In genomic region chr12:67039995-67040860, GRCh38 we compare ENCODE assay signal across 31 cellular contexts.
A peak's percentile ranks its signal among the peaks of the same experiment; 100 is the strongest.
DNase-seq lines count a peak whose midpoint lies in the region; ATAC-seq, FAIRE-seq and TF ChIP-seq lines count a peak whose summit lies in the region.
"Had no signal": no experiment of that assay in that cellular context is flagged by ENCODE, and none has a peak within 500 bp of the region (broad histone marks: within the 10 kb centered on the region; RNA-seq: fewer than 3 reads in every experiment).

No MANE protein-coding gene starts in this region.

- H3K27me3 Mint-ChIP-seq in Calu3 (ENCODE audit: unreplicated experiment): no peaks in the 10 kb centered on the region
- H3K27me3 Mint-ChIP-seq in WTC11 (ENCODE audit: low read depth): peaks cover 18% of the 10 kb centered on the region
- peaks cover 0 to 3% (median 0%) of the 10 kb centered on the region in 5 donors for H3K27me3 Mint-ChIP-seq in naive thymus-derived CD8-positive, alpha-beta T cell

- peak overlapping the region; percentile 6 to 29 for H3K27ac ChIP-seq in prostate gland
- H3K27ac ChIP-seq: BLaER1 treated with 17β-estradiol and CSF1 and Interleukin-3, amounts not matched to agents 10 nM and 100 nM; brain microvascular endothelial cell; GM23248; lower lobe of right lung; pancreas; right lobe of liver; tibial artery had no signal

- intact Hi-C loops in Calu3 (cut with micrococcal nuclease; ENCODE audit: unreplicated experiment): no loop called here
- intact Hi-C loops in prostate gland (cut with DNase I): no loop called here

- no peak overlapping the region for H3K4me3 ChIP-seq in GM12865 (ENCODE audit: low read depth, low read length)
- H3K4me3 ChIP-seq in prostate gland: no peak overlapping the region
- H3K4me3 ChIP-seq: BLaER1 treated with 17β-estradiol and CSF1 and Interleukin-3, amounts not matched to agents 10 nM and 100 nM; GM23248; lower lobe of right lung; pancreas; right lobe of liver; tibial artery had no signal

- no peak for TF ChIP-seq CTCF in Calu3 (IDR thresholded peaks at IDR 0.05; ENCODE audit: unreplicated experiment)
- TF ChIP-seq CTCF in GM12865 (IDR thresholded peaks at IDR 0.05; ENCODE audit: insufficient read depth, low read depth, low read length, missing control alignments): no peak
- no peak for TF ChIP-seq CTCF in WTC11 (IDR thresholded peaks at IDR 0.05)
- no peak for TF ChIP-seq CTCF in prostate gland (IDR thresholded peaks at IDR 0.05)

- H3K4me3 Mint-ChIP-seq in Calu3 (ENCODE audit: low read depth, unreplicated experiment) (no peak overlapping the region), WTC11 (no peak overlapping the region)
- no peak overlapping the region for H3K4me3 Mint-ChIP-seq in naive thymus-derived CD8-positive, alpha-beta T cell
- H3K4me3 Mint-ChIP-seq: activated CD4-positive, alpha-beta memory T cell treated with anti-CD3 and anti-CD28 coated beads, Interleukin-2, amount 10 ng/mL, durations not matched to agents 7 days and 5 days; activated naive CD4-positive, alpha-beta T cell treated with anti-CD3 and anti-CD28 coated beads for 36 hours; endodermal cell; HFFc6; IgD-negative memory B cell; neural crest cell had no signal

- no peak for ATAC-seq in WTC11
- ATAC-seq in naive thymus-derived CD8-positive, alpha-beta T cell: no peak
- ATAC-seq: lower lobe of right lung, Panc1, pancreas, right lobe of liver had no signal

- WGBS in prostate gland: 46% methylated on average over 8 of the region's 8 CpGs

- no peaks in the 10 kb centered on the region for H3K9me3 ChIP-seq in prostate gland
- H3K9me3 ChIP-seq: BLaER1 treated with 17β-estradiol and CSF1 and Interleukin-3, amounts not matched to agents 10 nM and 100 nM; lower lobe of right lung; pancreas; right lobe of liver; tibial artery had no signal

- FAIRE-seq in RCC 7860 (lab: Jason Lieb, UNC): no peak
- FAIRE-seq: pancreas had no signal

- H3K27ac Mint-ChIP-seq in Calu3 (ENCODE audit: unreplicated experiment): peak overlapping the region; percentile 35
- peak overlapping the region; percentile 23; the same call in 1 of the 2 replicates for H3K27ac Mint-ChIP-seq in WTC11
- H3K27ac Mint-ChIP-seq in naive thymus-derived CD8-positive, alpha-beta T cell: no peak overlapping the region
- H3K27ac Mint-ChIP-seq: activated CD4-positive, alpha-beta memory T cell treated with anti-CD3 and anti-CD28 coated beads, Interleukin-2, amount 10 ng/mL, durations not matched to agents 7 days and 5 days; activated naive CD4-positive, alpha-beta T cell treated with anti-CD3 and anti-CD28 coated beads for 36 hours; endodermal cell; HFFc6; IgD-negative memory B cell had no signal

- no peaks in the 10 kb centered on the region for H3K36me3 ChIP-seq in prostate gland
- H3K36me3 ChIP-seq: BLaER1 treated with 17β-estradiol and CSF1 and Interleukin-3, amounts not matched to agents 10 nM and 100 nM; brain microvascular endothelial cell; lower lobe of right lung; pancreas; right lobe of liver; tibial artery had no signal

- peaks cover 41% of the 10 kb centered on the region for H3K4me1 Mint-ChIP-seq in Calu3 (ENCODE audit: low read depth, unreplicated experiment)
- peaks cover 49% of the 10 kb centered on the region for H3K4me1 Mint-ChIP-seq in WTC11
- H3K4me1 Mint-ChIP-seq in naive thymus-derived CD8-positive, alpha-beta T cell: no peaks in the 10 kb centered on the region
- H3K4me1 Mint-ChIP-seq: activated CD4-positive, alpha-beta memory T cell treated with anti-CD3 and anti-CD28 coated beads, Interleukin-2, amount 10 ng/mL, durations not matched to agents 7 days and 5 days; IgD-negative memory B cell had no signal

- POLR2A ChIA-PET in WTC11 (lab: Charles Lee): no interaction called here
- POLR2A ChIA-PET in naive thymus-derived CD8-positive, alpha-beta T cell (lab: Charles Lee): no interaction called here

- no peaks in the 10 kb centered on the region for H3K4me1 ChIP-seq in prostate gland (replicated peaks)
- H3K4me1 ChIP-seq: BLaER1 treated with 17β-estradiol and CSF1 and Interleukin-3, amounts not matched to agents 10 nM and 100 nM; lower lobe of right lung; pancreas; right lobe of liver; tibial artery had no signal

- H3K36me3 Mint-ChIP-seq in Calu3 (ENCODE audit: insufficient read depth, unreplicated experiment) (no peaks in the 10 kb centered on the region), WTC11 (no peaks in the 10 kb centered on the region)
- H3K36me3 Mint-ChIP-seq in naive thymus-derived CD8-positive, alpha-beta T cell: no peaks in the 10 kb centered on the region
- H3K36me3 Mint-ChIP-seq: IgD-negative memory B cell had no signal

- no peaks in the 10 kb centered on the region for H3K27me3 ChIP-seq in prostate gland (replicated peaks; ENCODE audit: insufficient read depth)
- H3K27me3 ChIP-seq: BLaER1 treated with 17β-estradiol and CSF1 and Interleukin-3, amounts not matched to agents 10 nM and 100 nM; brain microvascular endothelial cell; pancreas; right lobe of liver; tibial artery had no signal

- BruUV-seq in Calu3 (replicated peaks; lab: Mats Ljungman, UMichigan): no TSS peak

- CTCF ChIA-PET in Calu3 (lab: Charles Lee) (interaction anchor here (1.5 kb wide), 1 partner anchor 13 kb away, joined by 3 read pairs; no protein-coding TSS in a partner anchor), WTC11 (lab: Charles Lee) (no interaction called here)

- no peaks in the 10 kb centered on the region for H3K9me3 Mint-ChIP-seq in Calu3 (ENCODE audit: low read depth, unreplicated experiment)
- no peaks in the 10 kb centered on the region for H3K9me3 Mint-ChIP-seq in WTC11
- no peaks in the 10 kb centered on the region for H3K9me3 Mint-ChIP-seq in naive thymus-derived CD8-positive, alpha-beta T cell
- H3K9me3 Mint-ChIP-seq: activated CD4-positive, alpha-beta memory T cell treated with anti-CD3 and anti-CD28 coated beads, Interleukin-2, amount 10 ng/mL, durations not matched to agents 7 days and 5 days; activated naive CD4-positive, alpha-beta T cell treated with anti-CD3 and anti-CD28 coated beads for 36 hours; endodermal cell; HFFc6; IgD-negative memory B cell; neural crest cell had no signal

- DNase-seq in Calu3: no peak
- peak; percentile 3 for DNase-seq in GM12865 (ENCODE audit: low read depth)
- no peak for DNase-seq in WTC11 (ENCODE audit: low spot score)
- peak; percentile 24 for DNase-seq in prostate gland (ENCODE audit: low spot score)
- DNase-seq in RKO (ENCODE audit: low spot score): no peak
- no peak for DNase-seq in naive thymus-derived CD8-positive, alpha-beta T cell
- DNase-seq in RCC 7860 (ENCODE audit: low spot score): no peak
- DNase-seq: activated CD4-positive, alpha-beta memory T cell treated with anti-CD3 and anti-CD28 coated beads, Interleukin-2, amount 10 ng/mL, durations not matched to agents 7 days and 5 days; activated CD4-positive, alpha-beta T cell treated with anti-CD3 and anti-CD28 coated beads for 1 hour; activated CD8-positive, alpha-beta memory T cell treated with anti-CD3 and anti-CD28 coated beads, Interleukin-2, amount 50 U/mL, for 48 hours; activated naive CD4-positive, alpha-beta T cell treated with anti-CD3 and anti-CD28 coated beads for 36 hours; brain microvascular endothelial cell; cerebellar nuclear complex; dermis blood vessel endothelial cell; DND-41; endodermal cell; GF-D8; GM23248; HFFc6; lower lobe of right lung; NCI-H1092; NCI-H1694; NCI-H510A treated with DMSO at 0.1 percent for 48 hours; pancreas; right lobe of liver; SHP77 treated with DMSO at 0.1 percent for 48 hours; tibial artery had no signal

- TF ChIP-seq POLR2A in prostate gland (IDR thresholded peaks at IDR 0.05): no peak

TF ChIP-seq in WTC11, 78 proteins besides CTCF, POLR2A, EP300 and RAD21 (continues in another document):
- TF ChIP-seq CBFB (CRISPR knock-in tag; IDR thresholded peaks at IDR 0.05; ENCODE audit: low read depth) (no peak), ZBTB43 (CRISPR knock-in tag; IDR thresholded peaks at IDR 0.05) (no peak), STAT6 (CRISPR knock-in tag; conservative IDR thresholded peaks at IDR 0.05; ENCODE audit: low read depth) (no peak)

Comparison
In these comparisons a context has a peak if more than half of its experiments do, and no peak if none do; other contexts are left out.
1. DNase-seq: peak in GM12865 (single experiment) and prostate gland (single experiment); none in Calu3 (single experiment), WTC11 (single experiment), RKO (single experiment), naive thymus-derived CD8-positive, alpha-beta T cell (0 of 10) and RCC 7860 (single experiment).
2. H3K27ac Mint-ChIP-seq: peak in Calu3 (single experiment) and WTC11 (single experiment); none in naive thymus-derived CD8-positive, alpha-beta T cell (0 of 10).